Comparison of ENCODE assay signal across 8 cellular contexts in the genomic region with DNA sequence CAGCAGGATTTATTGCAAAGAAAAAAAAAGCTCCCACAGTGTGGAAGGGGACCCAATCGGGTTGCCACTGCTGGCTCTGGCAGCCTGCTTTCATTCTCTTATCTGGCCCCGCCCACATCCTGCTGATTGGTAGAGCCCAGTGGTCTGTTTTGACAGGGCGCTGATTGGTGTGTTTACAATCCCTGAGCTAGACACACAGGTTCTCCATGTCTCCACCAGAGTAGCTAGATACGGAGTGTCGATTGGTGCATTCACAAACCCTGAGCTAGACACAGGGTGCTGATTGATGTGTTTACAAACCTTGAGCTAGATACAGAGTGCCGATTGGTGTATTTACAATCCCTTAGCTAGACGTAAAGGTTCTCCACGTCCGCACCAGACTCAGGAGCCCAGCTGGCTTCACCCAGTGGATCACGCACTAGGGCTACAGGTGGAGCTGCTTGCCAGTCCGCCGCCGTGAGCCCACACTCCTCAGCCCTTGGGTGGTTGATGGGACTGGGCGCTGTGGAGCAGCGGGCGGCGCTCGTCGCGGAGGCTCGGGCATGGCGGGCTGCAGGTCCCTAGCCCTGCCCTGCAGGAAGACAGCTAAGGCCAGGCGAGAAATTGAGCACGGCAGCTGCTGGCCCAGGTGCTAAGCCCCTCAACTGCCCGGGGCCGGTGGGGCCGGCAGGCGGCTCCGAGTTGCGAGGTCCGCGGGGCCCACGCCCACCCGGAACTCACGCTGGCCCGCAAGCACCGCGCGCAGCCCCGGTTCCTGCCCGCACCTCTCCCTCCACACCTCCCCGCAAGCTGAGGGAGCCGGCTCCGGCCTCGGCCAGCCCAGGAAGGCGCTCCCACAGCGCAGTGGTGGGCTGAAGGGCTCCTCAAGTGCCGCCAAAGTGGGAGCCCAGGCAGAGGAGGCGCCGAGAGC. TPM values are rescaled to one million over a fixed set of nuclear protein-coding genes. Genes with fewer than 3 reads are reported as not detected.
A peak's percentile ranks its signal among the peaks of the same experiment; 100 is the strongest.
DNase-seq lines count a peak whose midpoint lies in the region; ATAC-seq and TF ChIP-seq lines count a peak whose summit lies in the region.
"Not testable (repeated sequence)": the region's sequence is repeated elsewhere in the genome, so short reads cannot be mapped to it uniquely, and the experiment has no call there.

No MANE protein-coding gene starts in this region.

- TF ChIP-seq CTCF in CD4-positive, alpha-beta T cell (IDR thresholded peaks at IDR 0.05); breast epithelium (IDR thresholded peaks at IDR 0.05); left ventricle myocardium inferior (IDR thresholded peaks at IDR 0.05; ENCODE audit: borderline replicate concordance); parathyroid adenoma (IDR thresholded peaks at IDR 0.05): not testable (repeated sequence)
- TF ChIP-seq CTCF in Peyer's patch (IDR thresholded peaks at IDR 0.05): peak in 1 of 6 experiments; percentile 6

- CTCF ChIA-PET in CD4-positive, alpha-beta T cell (lab: Charles Lee): interaction anchor here (1.0 to 1.3 kb wide), 3 partner anchors 84 to 271 kb away, joined by 3 to 7 read pairs (median 3); a partner anchor contains a TSS

- H3K36me3 ChIP-seq in Peyer's patch; breast epithelium; left ventricle myocardium inferior; parathyroid adenoma (ENCODE audit: control insufficient read depth, insufficient read depth, low read length): not testable (repeated sequence)

- H3K9ac ChIP-seq in parathyroid adenoma: peak overlapping the region; percentile 61

- POLR2A ChIA-PET in CD4-positive, alpha-beta T cell (lab: Charles Lee): interaction anchor here (0.6 to 6.4 kb wide), 9 partner anchors 15 to 372 kb away, joined by 3 to 55 read pairs (median 9); a partner anchor contains a TSS

- H3K4me3 ChIP-seq in Peyer's patch (peak overlapping the region; percentile 52 to 67 (median 56)), breast epithelium (peak overlapping the region; percentile 45 to 66 (median 60)), left ventricle myocardium inferior (peak overlapping the region; percentile 75)
- H3K4me3 ChIP-seq in parathyroid adenoma (ENCODE audit: low read depth, low read length): not testable (repeated sequence)

- peaks cover 13% of the 10 kb centered on the region for H3K79me2 ChIP-seq in parathyroid adenoma

- not testable (repeated sequence) for H3K9me3 Mint-ChIP-seq in CD4-positive, alpha-beta T cell; IgD-negative memory B cell

- TF ChIP-seq POLR2A in Peyer's patch (IDR thresholded peaks at IDR 0.05): peak; percentile 40 to 73
- not testable (repeated sequence) for TF ChIP-seq POLR2A in breast epithelium (IDR thresholded peaks at IDR 0.05)

- peak overlapping the region; percentile 90 for H2AFZ ChIP-seq in parathyroid adenoma

- not testable (repeated sequence) for H3K9me3 ChIP-seq in CD4-positive, alpha-beta T cell (ENCODE audit: control insufficient read depth, low read length); Peyer's patch; breast epithelium; left ventricle myocardium inferior (replicated peaks); parathyroid adenoma (ENCODE audit: control insufficient read depth, low read length)

- H3K27ac ChIP-seq in CD4-positive, alpha-beta T cell (ENCODE audit: low read depth, low read length): peak overlapping the region; percentile 51
- peak overlapping the region; percentile 86 to 92 (median 89) for H3K27ac ChIP-seq in Peyer's patch
- H3K27ac ChIP-seq in breast epithelium: peak overlapping the region; percentile 71 to 84
- peak overlapping the region; percentile 84 for H3K27ac ChIP-seq in left ventricle myocardium inferior (replicated peaks)
- peak overlapping the region; percentile 96 for H3K27ac ChIP-seq in parathyroid adenoma

- H3K27ac Mint-ChIP-seq in CD4-positive, alpha-beta T cell: peak overlapping the region; percentile 95
- H3K27ac Mint-ChIP-seq in IgD-negative memory B cell: peak overlapping the region; percentile 81 to 94 (median 84)

- intact Hi-C loops in CD4-positive, alpha-beta T cell (cut with DNase I, micrococcal nuclease); left ventricle myocardium inferior (cut with micrococcal nuclease): not testable (repeated sequence)
- intact Hi-C loops in breast epithelium (cut with DNase I; ENCODE audit: low total_unique reads): loop anchor here (5.0 kb wide), 1 partner anchor 1285 kb away; no protein-coding TSS in a partner anchor

- H3K27me3 ChIP-seq in CD4-positive, alpha-beta T cell (ENCODE audit: control insufficient read depth, insufficient read depth, low read length); Peyer's patch; breast epithelium; left ventricle myocardium inferior (ENCODE audit: low read depth); parathyroid adenoma (ENCODE audit: control insufficient read depth, insufficient read depth, low read length): not testable (repeated sequence)

- peak; percentile 48 to 81 (median 60) for DNase-seq in CD4-positive, alpha-beta T cell
- DNase-seq in Peyer's patch (peak; percentile 69 to 86 (median 83)), breast epithelium (ENCODE audit: low spot score in 2 of 2) (peak in 1 of 2 donors; percentile 69), left ventricle myocardium inferior (peak; percentile 58)
- peak in 2 of 3 experiments; percentile 28 to 52 for DNase-seq in activated CD8-positive, alpha-beta memory T cell treated with anti-CD3 and anti-CD28 coated beads for 48 hours (ENCODE audit: low read depth in 2 of 3, low spot score in 2 of 3)
- DNase-seq in stimulated activated CD8-positive, alpha-beta memory T cell treated with anti-CD3 and anti-CD28 coated beads, Interleukin-7, amount 100 ng/mL, for 4 hours (ENCODE audit: low read depth in 2 of 2): peak; percentile 56 to 61

- not testable (repeated sequence) for H3K27me3 Mint-ChIP-seq in CD4-positive, alpha-beta T cell; IgD-negative memory B cell

- not testable (repeated sequence) for H3K4me1 ChIP-seq in Peyer's patch, breast epithelium
- H3K4me1 ChIP-seq in left ventricle myocardium inferior: peaks cover 46% of the 10 kb centered on the region
- H3K4me1 ChIP-seq in parathyroid adenoma: peaks cover 12% of the 10 kb centered on the region

- peaks cover 25% of the 10 kb centered on the region for H3K36me3 Mint-ChIP-seq in CD4-positive, alpha-beta T cell (ENCODE audit: low read depth)
- not testable (repeated sequence) for H3K36me3 Mint-ChIP-seq in IgD-negative memory B cell

- peaks cover 80% of the 10 kb centered on the region for H3K4me1 Mint-ChIP-seq in CD4-positive, alpha-beta T cell (ENCODE audit: low read depth)
- H3K4me1 Mint-ChIP-seq in IgD-negative memory B cell: peaks cover 29 to 44% (median 34%) of the 10 kb centered on the region in 3 donors

- not testable (repeated sequence) for ATAC-seq in CD4-positive, alpha-beta T cell (ENCODE audit: poor library complexity)

- not testable (repeated sequence) for H3K4me2 ChIP-seq in parathyroid adenoma (ENCODE audit: low read length)

- H3K4me3 Mint-ChIP-seq in CD4-positive, alpha-beta T cell: peak overlapping the region; percentile 93
- H3K4me3 Mint-ChIP-seq in IgD-negative memory B cell: peak overlapping the region; percentile 86 to 94 (median 90)

RNA-seq across cellular contexts. Expression of a gene that starts 3.5 kb away (rescaled TPM):
- 100 to 1,000 TPM; 121 to 126 TPM for total RNA-seq in CD4-positive, alpha-beta T cell
- polyA plus RNA-seq in IgD-negative memory B cell: 141 TPM
- total RNA-seq in Peyer's patch (10 to 100 TPM; 53.7 to 93.3 (median 76.1) TPM), breast epithelium (100 to 1,000 TPM; 104 to 155 (median 121) TPM), left ventricle myocardium inferior (104 TPM)

RNA-seq across cellular contexts. Expression of a gene that starts 52.5 kb away (rescaled TPM):
- 10 to 100 TPM; 79.7 to 81.7 TPM for total RNA-seq in CD4-positive, alpha-beta T cell
- polyA plus RNA-seq in IgD-negative memory B cell: 25.7 TPM
- total RNA-seq in Peyer's patch (10 to 100 TPM; 28.3 to 49.5 (median 38.3) TPM), breast epithelium (10 to 100 TPM; 35.4 to 53.0 (median 35.7) TPM), left ventricle myocardium inferior (33.7 TPM)

RNA-seq across cellular contexts. Expression of a gene that starts 53.5 kb away (rescaled TPM):
- total RNA-seq in CD4-positive, alpha-beta T cell: 1 to 10 TPM; 4.6 to 4.7 TPM
- 68.6 TPM for polyA plus RNA-seq in IgD-negative memory B cell
- total RNA-seq in Peyer's patch (10 to 100 TPM in 1 of 4 donors, 1 to 10 TPM in 3; 4.9 to 17.3 (median 6.6) TPM), breast epithelium (1 to 10 TPM; 1.8 to 8.5 (median 7.5) TPM), left ventricle myocardium inferior (2.1 TPM)

RNA-seq across cellular contexts. Expression of a gene that starts 57.8 kb away (rescaled TPM):
- total RNA-seq in CD4-positive, alpha-beta T cell: 1 to 10 TPM; 1.4 TPM
- polyA plus RNA-seq in IgD-negative memory B cell: 13.0 TPM
- total RNA-seq in Peyer's patch (10 to 100 TPM in 1 of 4 donors, 1 to 10 TPM in 3; 3.7 to 11.6 (median 8.2) TPM), breast epithelium (10 to 100 TPM; 10.4 to 14.1 (median 12.1) TPM), left ventricle myocardium inferior (14.3 TPM)
